In the genomic region with DNA sequence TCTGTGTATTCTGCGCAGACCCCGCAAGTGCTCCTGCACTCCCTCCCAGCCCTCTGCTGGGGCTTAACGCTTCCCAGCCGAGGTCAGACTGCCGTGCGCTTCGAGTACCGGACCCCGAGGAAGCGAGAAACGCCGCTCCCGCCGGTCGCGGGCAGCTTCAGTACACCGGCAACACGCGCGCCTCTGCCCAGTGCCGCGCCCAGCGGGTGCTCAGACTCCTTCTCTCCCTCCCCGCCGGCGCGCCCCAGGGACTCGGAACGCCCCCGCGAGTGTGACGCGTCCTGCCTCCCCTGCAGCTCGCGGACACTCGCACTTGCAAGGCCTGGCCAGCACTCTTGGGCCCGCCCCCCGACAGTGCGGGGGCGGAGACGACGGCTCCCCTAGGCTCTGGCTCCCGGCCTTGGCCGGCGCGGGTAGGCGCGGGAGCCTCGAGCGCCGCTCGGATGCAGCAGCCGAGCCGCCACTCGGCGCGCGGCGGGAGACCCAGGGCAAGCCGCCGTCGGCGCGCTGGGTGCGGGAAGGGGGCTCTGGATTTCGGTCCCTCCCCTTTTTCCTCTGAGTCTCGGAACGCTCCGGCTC, we compare ENCODE assay signal across 8 cellular contexts. TPM values are rescaled to one million over a fixed set of nuclear protein-coding genes. Genes with fewer than 3 reads are reported as not detected.
A peak's percentile ranks its signal among the peaks of the same experiment; 100 is the strongest.
DNase-seq lines count a peak whose midpoint lies in the region; ATAC-seq and TF ChIP-seq lines count a peak whose summit lies in the region.

A gene with protein sequence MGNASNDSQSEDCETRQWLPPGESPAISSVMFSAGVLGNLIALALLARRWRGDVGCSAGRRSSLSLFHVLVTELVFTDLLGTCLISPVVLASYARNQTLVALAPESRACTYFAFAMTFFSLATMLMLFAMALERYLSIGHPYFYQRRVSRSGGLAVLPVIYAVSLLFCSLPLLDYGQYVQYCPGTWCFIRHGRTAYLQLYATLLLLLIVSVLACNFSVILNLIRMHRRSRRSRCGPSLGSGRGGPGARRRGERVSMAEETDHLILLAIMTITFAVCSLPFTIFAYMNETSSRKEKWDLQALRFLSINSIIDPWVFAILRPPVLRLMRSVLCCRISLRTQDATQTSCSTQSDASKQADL (plus strand): TSS at position 410 of the 579 bp plus-strand sequence. CDS start 237 bp downstream, outside the sequence.

- BruUV-seq in Calu3 (replicated peaks; lab: Mats Ljungman, UMichigan): no TSS peak

- H3K4me3 Mint-ChIP-seq in Calu3 (ENCODE audit: low read depth, unreplicated experiment): peak within 1 kb of the TSS; percentile 72
- H3K4me3 Mint-ChIP-seq in activated CD4-positive, alpha-beta T cell treated with anti-CD3 and anti-CD28 coated beads, Interleukin-2, amount 10 ng/mL, durations not matched to agents 7 days and 5 days: peak within 1 kb of the TSS; percentile 93
- peak within 1 kb of the TSS; percentile 99 for H3K4me3 Mint-ChIP-seq in dendritic cell treated with granulocyte-macrophage colony-stimulating factor and Interleukin-4, amounts not matched to agents 40 ng/mL and 50 ng/mL, for 4 days

- CTCF ChIA-PET in Calu3 (lab: Charles Lee): interaction anchor here (1.0 kb wide), 2 partner anchors 9 to 49 kb away, joined by 3 read pairs; no protein-coding TSS in a partner anchor
- CTCF ChIA-PET in activated CD4-positive, alpha-beta T cell treated with anti-CD3 and anti-CD28 coated beads, Interleukin-2, amount 10 ng/mL, durations not matched to agents 7 days and 5 days (lab: Charles Lee): interaction anchor here (0.6 to 1.7 kb wide), 5 partner anchors 9 to 166 kb away, joined by 3 to 5 read pairs (median 3); no protein-coding TSS in a partner anchor

- TF ChIP-seq CTCF in Calu3 (IDR thresholded peaks at IDR 0.05; ENCODE audit: unreplicated experiment) (no peak), lower lobe of right lung (IDR thresholded peaks at IDR 0.05) (no peak)

- peaks cover 4% of the 10 kb centered on the region for H3K27me3 ChIP-seq in lower lobe of right lung (ENCODE audit: low read depth)

- H3K36me3 ChIP-seq in lower lobe of right lung: no peaks in the 10 kb centered on the region

- H3K4me1 Mint-ChIP-seq in Calu3 (ENCODE audit: low read depth, unreplicated experiment): peaks cover 12% of the 10 kb centered on the region
- H3K4me1 Mint-ChIP-seq in activated CD4-positive, alpha-beta T cell treated with anti-CD3 and anti-CD28 coated beads, Interleukin-2, amount 10 ng/mL, durations not matched to agents 7 days and 5 days: peaks cover 73% of the 10 kb centered on the region
- peaks cover 75% of the 10 kb centered on the region for H3K4me1 Mint-ChIP-seq in dendritic cell treated with granulocyte-macrophage colony-stimulating factor and Interleukin-4, amounts not matched to agents 40 ng/mL and 50 ng/mL, for 4 days (ENCODE audit: low read depth)

- intact Hi-C loops in Calu3 (cut with micrococcal nuclease; ENCODE audit: unreplicated experiment) (no loop called here), lower lobe of right lung (cut with DNase I) (no loop called here)
- intact Hi-C loops in dendritic cell treated with granulocyte-macrophage colony-stimulating factor and Interleukin-4, amounts not matched to agents 40 ng/mL and 50 ng/mL, for 4 days (cut with micrococcal nuclease): loop anchor here (2.0 to 10.0 kb wide), 4 partner anchors 13 to 841 kb away; a partner anchor contains a TSS

- H3K36me3 Mint-ChIP-seq in Calu3 (ENCODE audit: insufficient read depth, unreplicated experiment): peaks cover 15% of the 10 kb centered on the region
- peaks cover 85% of the 10 kb centered on the region for H3K36me3 Mint-ChIP-seq in activated CD4-positive, alpha-beta T cell treated with anti-CD3 and anti-CD28 coated beads, Interleukin-2, amount 10 ng/mL, durations not matched to agents 7 days and 5 days (ENCODE audit: low read depth)
- peaks cover 33% of the 10 kb centered on the region for H3K36me3 Mint-ChIP-seq in dendritic cell treated with granulocyte-macrophage colony-stimulating factor and Interleukin-4, amounts not matched to agents 40 ng/mL and 50 ng/mL, for 4 days (ENCODE audit: low read depth)

- no peaks in the 10 kb centered on the region for H3K9me3 ChIP-seq in lower lobe of right lung

- peaks cover 74% of the 10 kb centered on the region for H3K27me3 Mint-ChIP-seq in Calu3 (ENCODE audit: unreplicated experiment)
- H3K27me3 Mint-ChIP-seq in activated CD4-positive, alpha-beta T cell treated with anti-CD3 and anti-CD28 coated beads, Interleukin-2, amount 10 ng/mL, durations not matched to agents 7 days and 5 days: peaks cover 48% of the 10 kb centered on the region
- H3K27me3 Mint-ChIP-seq in dendritic cell treated with granulocyte-macrophage colony-stimulating factor and Interleukin-4, amounts not matched to agents 40 ng/mL and 50 ng/mL, for 4 days: peaks cover 12% of the 10 kb centered on the region

- ATAC-seq in GM21619 (IDR thresholded peaks at IDR 0.05; ENCODE audit: unreplicated experiment) (peak; percentile 56), lower lobe of right lung (peak; percentile 92 to 94)

- DNase-seq in Calu3 (peak; percentile 74), NCI-H1105 (lab: John Stamatoyannopoulos, UW) (peak; percentile 76), lower lobe of right lung (peak; percentile 95), pons (ENCODE audit: low spot score) (no peak)
- DNase-seq in activated CD4-positive, alpha-beta T cell treated with anti-CD3 and anti-CD28 coated beads, Interleukin-2, amount 10 ng/mL, durations not matched to agents 7 days and 5 days: peak; percentile 83
- peak; percentile 57 to 74 for DNase-seq in stimulated activated CD4-positive, alpha-beta T cell treated with anti-CD3 and anti-CD28 coated beads, Interleukin-4, amount 100 ng/mL, for 48 hours (ENCODE audit: low read depth in 2 of 2)

- H3K9me3 Mint-ChIP-seq in Calu3 (ENCODE audit: low read depth, unreplicated experiment): no peaks in the 10 kb centered on the region
- peaks cover 4% of the 10 kb centered on the region for H3K9me3 Mint-ChIP-seq in activated CD4-positive, alpha-beta T cell treated with anti-CD3 and anti-CD28 coated beads, Interleukin-2, amount 10 ng/mL, durations not matched to agents 7 days and 5 days
- no peaks in the 10 kb centered on the region for H3K9me3 Mint-ChIP-seq in dendritic cell treated with granulocyte-macrophage colony-stimulating factor and Interleukin-4, amounts not matched to agents 40 ng/mL and 50 ng/mL, for 4 days

- peak within 1 kb of the TSS; percentile 84 for H3K27ac ChIP-seq in lower lobe of right lung

- POLR2A ChIA-PET in activated CD4-positive, alpha-beta T cell treated with anti-CD3 and anti-CD28 coated beads, Interleukin-2, amount 10 ng/mL, durations not matched to agents 7 days and 5 days (lab: Charles Lee): interaction anchor here (0.5 kb wide), 1 partner anchor 113 kb away, joined by 4 read pairs; no protein-coding TSS in a partner anchor

- H3K4me3 ChIP-seq in lower lobe of right lung: peak within 1 kb of the TSS; percentile 68

- H3K4me1 ChIP-seq in lower lobe of right lung: peaks cover 35% of the 10 kb centered on the region

- H3K27ac Mint-ChIP-seq in Calu3 (ENCODE audit: unreplicated experiment): no peak within 1 kb of the TSS
- peak within 1 kb of the TSS; percentile 92 for H3K27ac Mint-ChIP-seq in activated CD4-positive, alpha-beta T cell treated with anti-CD3 and anti-CD28 coated beads, Interleukin-2, amount 10 ng/mL, durations not matched to agents 7 days and 5 days
- H3K27ac Mint-ChIP-seq in dendritic cell treated with granulocyte-macrophage colony-stimulating factor and Interleukin-4, amounts not matched to agents 40 ng/mL and 50 ng/mL, for 4 days: peak within 1 kb of the TSS; percentile 98

RNA-seq across cellular contexts. Expression of the gene that starts here (rescaled TPM):
- total RNA-seq in Calu3 (2022) (0.29 TPM in 1 of 2 replicates, not detected in the other), lower lobe of right lung (6.2 TPM)
- 10 to 100 TPM; 54.5 to 60.4 TPM for total RNA-seq in activated CD4-positive, alpha-beta T cell treated with anti-CD3 and anti-CD28 coated beads, Interleukin-2, amount 10 ng/mL, durations not matched to agents 7 days and 5 days

Comparison
In these comparisons a context has a peak if more than half of its experiments do, and no peak if none do; other contexts are left out.
1. Peak in DNase-seq in Calu3; RNA of the gene not detected or under 1 TPM.